ENCODE assay signal across 9 cellular contexts in the genomic region with DNA sequence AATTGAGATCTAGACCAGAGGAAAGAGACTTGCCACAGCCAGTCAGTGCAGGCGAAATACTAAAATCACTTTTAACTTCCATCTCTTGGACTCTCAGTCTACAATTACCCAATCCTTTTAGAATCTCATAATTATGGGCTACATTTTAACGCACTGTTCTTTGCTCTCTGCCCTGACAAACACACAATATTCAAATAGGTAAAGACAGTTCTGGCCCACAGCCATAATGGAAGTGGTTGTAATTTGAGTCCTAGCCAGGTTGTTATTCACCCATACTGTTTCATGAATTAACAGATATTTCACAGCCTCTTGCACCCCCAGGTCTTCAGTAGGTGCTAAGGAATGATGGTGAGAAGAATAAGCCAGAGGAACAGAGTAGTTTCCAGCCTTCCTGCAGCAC. TPM values are rescaled to one million over a fixed set of nuclear protein-coding genes. Genes with fewer than 3 reads are reported as not detected.
A peak's percentile ranks its signal among the peaks of the same experiment; 100 is the strongest.
DNase-seq lines count a peak whose midpoint lies in the region; ATAC-seq and TF ChIP-seq lines count a peak whose summit lies in the region.
"Had no signal": no experiment of that assay in that cellular context is flagged by ENCODE, and none has a peak within 500 bp of the region (broad histone marks: within the 10 kb centered on the region; RNA-seq: fewer than 3 reads in every experiment).

No MANE protein-coding gene starts in this region.

- H3K4me3 Mint-ChIP-seq in activated CD4-positive, alpha-beta T cell treated with anti-CD3 and anti-CD28 coated beads, Interleukin-2, amount 10 ng/mL, durations not matched to agents 7 days and 5 days: no peak overlapping the region
- no peak overlapping the region for H3K4me3 Mint-ChIP-seq in activated T-helper 1 cell treated with anti-CD3 and anti-CD28 coated beads, Interleukin-12 subunit alpha, Interleukin-12 subunit beta, Interleukin-2, Interleukin-4 antibody, amounts not matched to agents 30 ng/mL and 10 ng/mL and 1 ng/mL, durations not matched to agents 14 hours and 24 hours and 36 hours

- peaks cover 56% of the 10 kb centered on the region for H3K27me3 Mint-ChIP-seq in activated CD4-positive, alpha-beta T cell treated with anti-CD3 and anti-CD28 coated beads, Interleukin-2, amount 10 ng/mL, durations not matched to agents 7 days and 5 days
- H3K27me3 Mint-ChIP-seq in activated T-helper 1 cell treated with anti-CD3 and anti-CD28 coated beads, Interleukin-12 subunit alpha, Interleukin-12 subunit beta, Interleukin-2, Interleukin-4 antibody, amounts not matched to agents 30 ng/mL and 10 ng/mL and 1 ng/mL, durations not matched to agents 14 hours and 24 hours and 36 hours (ENCODE audit: insufficient read depth): peaks cover 54% of the 10 kb centered on the region

- CTCF ChIA-PET in activated CD4-positive, alpha-beta T cell treated with anti-CD3 and anti-CD28 coated beads, Interleukin-2, amount 10 ng/mL, durations not matched to agents 7 days and 5 days (lab: Charles Lee): interaction anchor here (0.5 to 1.0 kb wide), 2 partner anchors 11 to 430 kb away, joined by 4 read pairs; no protein-coding TSS in a partner anchor

- peak; percentile 15 for ATAC-seq in Right ventricle myocardium superior (ENCODE audit: poor library complexity)
- ATAC-seq in left cardiac atrium: no peak
- no peak for ATAC-seq in HG02885 (IDR thresholded peaks at IDR 0.05; ENCODE audit: poor library complexity, unreplicated experiment)

- H3K4me3 ChIP-seq in epithelial cell of proximal tubule (ENCODE audit: low read depth, low read length): peak overlapping the region; percentile 70

- DNase-seq in Right ventricle myocardium superior: no peak
- DNase-seq in left cardiac atrium: no peak
- DNase-seq in NCI-H2107 treated with DMSO at 0.1 percent for 48 hours (lab: John Stamatoyannopoulos, UW; ENCODE audit: unreplicated experiment): peak; percentile 83
- DNase-seq in epithelial cell of proximal tubule (ENCODE audit: low read depth): no peak
- no peak for DNase-seq in SHP77 (lab: John Stamatoyannopoulos, UW)
- no peak for DNase-seq in activated CD4-positive, alpha-beta T cell treated with anti-CD3 and anti-CD28 coated beads, Interleukin-2, amount 10 ng/mL, durations not matched to agents 7 days and 5 days
- no peak for DNase-seq in activated T-helper 1 cell treated with anti-CD3 and anti-CD28 coated beads, Interleukin-12 subunit alpha, Interleukin-12 subunit beta, Interleukin-2, Interleukin-4 antibody, amounts not matched to agents 30 ng/mL and 10 ng/mL and 1 ng/mL, durations not matched to agents 14 hours and 24 hours and 36 hours (ENCODE audit: low spot score)
- DNase-seq: stimulated activated CD4-positive, alpha-beta T cell treated with anti-CD3 and anti-CD28 coated beads, Interleukin-2, amount 100 ng/mL, for 48 hours had no signal

- H3K9me3 Mint-ChIP-seq in activated CD4-positive, alpha-beta T cell treated with anti-CD3 and anti-CD28 coated beads, Interleukin-2, amount 10 ng/mL, durations not matched to agents 7 days and 5 days: no peaks in the 10 kb centered on the region
- no peaks in the 10 kb centered on the region for H3K9me3 Mint-ChIP-seq in activated T-helper 1 cell treated with anti-CD3 and anti-CD28 coated beads, Interleukin-12 subunit alpha, Interleukin-12 subunit beta, Interleukin-2, Interleukin-4 antibody, amounts not matched to agents 30 ng/mL and 10 ng/mL and 1 ng/mL, durations not matched to agents 14 hours and 24 hours and 36 hours

- intact Hi-C loops in Right ventricle myocardium superior (cut with DNase I) (no loop called here), left cardiac atrium (cut with DNase I) (no loop called here)
- intact Hi-C loops in activated T-helper 1 cell treated with anti-CD3 and anti-CD28 coated beads, Interleukin-12 subunit alpha, Interleukin-12 subunit beta, Interleukin-2, Interleukin-4 antibody, amounts not matched to agents 30 ng/mL and 10 ng/mL and 1 ng/mL, durations not matched to agents 14 hours and 24 hours and 36 hours (cut with micrococcal nuclease): loop anchor here (5.0 kb wide), 1 partner anchor 1821 kb away; no protein-coding TSS in a partner anchor

- peaks cover 12% of the 10 kb centered on the region for H3K4me1 Mint-ChIP-seq in activated CD4-positive, alpha-beta T cell treated with anti-CD3 and anti-CD28 coated beads, Interleukin-2, amount 10 ng/mL, durations not matched to agents 7 days and 5 days
- peaks cover 16% of the 10 kb centered on the region for H3K4me1 Mint-ChIP-seq in activated T-helper 1 cell treated with anti-CD3 and anti-CD28 coated beads, Interleukin-12 subunit alpha, Interleukin-12 subunit beta, Interleukin-2, Interleukin-4 antibody, amounts not matched to agents 30 ng/mL and 10 ng/mL and 1 ng/mL, durations not matched to agents 14 hours and 24 hours and 36 hours (ENCODE audit: low read depth)

- no peaks in the 10 kb centered on the region for H3K36me3 Mint-ChIP-seq in activated CD4-positive, alpha-beta T cell treated with anti-CD3 and anti-CD28 coated beads, Interleukin-2, amount 10 ng/mL, durations not matched to agents 7 days and 5 days (ENCODE audit: low read depth)
- no peaks in the 10 kb centered on the region for H3K36me3 Mint-ChIP-seq in activated T-helper 1 cell treated with anti-CD3 and anti-CD28 coated beads, Interleukin-12 subunit alpha, Interleukin-12 subunit beta, Interleukin-2, Interleukin-4 antibody, amounts not matched to agents 30 ng/mL and 10 ng/mL and 1 ng/mL, durations not matched to agents 14 hours and 24 hours and 36 hours (ENCODE audit: low read depth)

- H3K27ac Mint-ChIP-seq in activated CD4-positive, alpha-beta T cell treated with anti-CD3 and anti-CD28 coated beads, Interleukin-2, amount 10 ng/mL, durations not matched to agents 7 days and 5 days: no peak overlapping the region
- no peak overlapping the region for H3K27ac Mint-ChIP-seq in activated T-helper 1 cell treated with anti-CD3 and anti-CD28 coated beads, Interleukin-12 subunit alpha, Interleukin-12 subunit beta, Interleukin-2, Interleukin-4 antibody, amounts not matched to agents 30 ng/mL and 10 ng/mL and 1 ng/mL, durations not matched to agents 14 hours and 24 hours and 36 hours

- TF ChIP-seq CTCF in epithelial cell of proximal tubule (conservative IDR thresholded peaks at IDR 0.05; ENCODE audit: low read depth, low read length): no peak

- POLR2A ChIA-PET in activated CD4-positive, alpha-beta T cell treated with anti-CD3 and anti-CD28 coated beads, Interleukin-2, amount 10 ng/mL, durations not matched to agents 7 days and 5 days (lab: Charles Lee): no interaction called here

RNA-seq across cellular contexts. Expression of a gene that starts 0.8 kb away (rescaled TPM):
- total RNA-seq in Right ventricle myocardium superior (not detected), left cardiac atrium (not detected), epithelial cell of proximal tubule (not detected in 2 replicates)
- total RNA-seq in activated CD4-positive, alpha-beta T cell treated with anti-CD3 and anti-CD28 coated beads, Interleukin-2, amount 10 ng/mL, durations not matched to agents 7 days and 5 days: not detected
- total RNA-seq in activated T-helper 1 cell treated with anti-CD3 and anti-CD28 coated beads, Interleukin-12 subunit alpha, Interleukin-12 subunit beta, Interleukin-2, Interleukin-4 antibody, amounts not matched to agents 30 ng/mL and 10 ng/mL and 1 ng/mL, durations not matched to agents 14 hours and 24 hours and 36 hours: not detected in 2 replicates

RNA-seq across cellular contexts. Expression of a gene that starts 19.3 kb away (rescaled TPM):
- total RNA-seq in Right ventricle myocardium superior (4.6 TPM), left cardiac atrium (1 to 10 TPM; 5.8 to 6.5 TPM), epithelial cell of proximal tubule (7.2 and 16.2 TPM in 2 replicates)
- 10 to 100 TPM; 30.3 to 36.8 TPM for total RNA-seq in activated CD4-positive, alpha-beta T cell treated with anti-CD3 and anti-CD28 coated beads, Interleukin-2, amount 10 ng/mL, durations not matched to agents 7 days and 5 days
- total RNA-seq in activated T-helper 1 cell treated with anti-CD3 and anti-CD28 coated beads, Interleukin-12 subunit alpha, Interleukin-12 subunit beta, Interleukin-2, Interleukin-4 antibody, amounts not matched to agents 30 ng/mL and 10 ng/mL and 1 ng/mL, durations not matched to agents 14 hours and 24 hours and 36 hours: 20.0 and 21.2 TPM in 2 replicates

RNA-seq across cellular contexts. Expression of a gene that starts 19.4 kb away (rescaled TPM):
- total RNA-seq in Right ventricle myocardium superior (6.4 TPM), left cardiac atrium (10 to 100 TPM in 1 of 2 donors, 1 to 10 TPM in 1; 8.0 to 10.0 TPM), epithelial cell of proximal tubule (13.7 and 17.3 TPM in 2 replicates)
- total RNA-seq in activated CD4-positive, alpha-beta T cell treated with anti-CD3 and anti-CD28 coated beads, Interleukin-2, amount 10 ng/mL, durations not matched to agents 7 days and 5 days: 10 to 100 TPM; 38.4 to 44.2 TPM
- total RNA-seq in activated T-helper 1 cell treated with anti-CD3 and anti-CD28 coated beads, Interleukin-12 subunit alpha, Interleukin-12 subunit beta, Interleukin-2, Interleukin-4 antibody, amounts not matched to agents 30 ng/mL and 10 ng/mL and 1 ng/mL, durations not matched to agents 14 hours and 24 hours and 36 hours: 43.8 and 45.9 TPM in 2 replicates

RNA-seq across cellular contexts. Expression of a gene that starts 30.6 kb away (rescaled TPM):
- 1.4 TPM for total RNA-seq in Right ventricle myocardium superior
- 1 to 10 TPM; 2.9 to 3.2 TPM for total RNA-seq in left cardiac atrium
- total RNA-seq in epithelial cell of proximal tubule: 7.2 and 10.6 TPM in 2 replicates
- 1 to 10 TPM; 7.1 to 7.8 TPM for total RNA-seq in activated CD4-positive, alpha-beta T cell treated with anti-CD3 and anti-CD28 coated beads, Interleukin-2, amount 10 ng/mL, durations not matched to agents 7 days and 5 days
- total RNA-seq in activated T-helper 1 cell treated with anti-CD3 and anti-CD28 coated beads, Interleukin-12 subunit alpha, Interleukin-12 subunit beta, Interleukin-2, Interleukin-4 antibody, amounts not matched to agents 30 ng/mL and 10 ng/mL and 1 ng/mL, durations not matched to agents 14 hours and 24 hours and 36 hours: 8.0 and 8.6 TPM in 2 replicates

RNA-seq across cellular contexts. Expression of a gene that starts 54.1 kb away (rescaled TPM):
- total RNA-seq in Right ventricle myocardium superior: 0.78 TPM
- 1 to 10 TPM; 1.0 to 1.5 TPM for total RNA-seq in left cardiac atrium
- total RNA-seq in epithelial cell of proximal tubule: 0.22 and 1.2 TPM in 2 replicates
- under 1 TPM; 0.55 to 0.65 TPM for total RNA-seq in activated CD4-positive, alpha-beta T cell treated with anti-CD3 and anti-CD28 coated beads, Interleukin-2, amount 10 ng/mL, durations not matched to agents 7 days and 5 days
- total RNA-seq in activated T-helper 1 cell treated with anti-CD3 and anti-CD28 coated beads, Interleukin-12 subunit alpha, Interleukin-12 subunit beta, Interleukin-2, Interleukin-4 antibody, amounts not matched to agents 30 ng/mL and 10 ng/mL and 1 ng/mL, durations not matched to agents 14 hours and 24 hours and 36 hours: 0.41 and 0.81 TPM in 2 replicates
